In genomic region chr1:84078824-84079167, GRCh38 we compare ENCODE assay signal across 8 cellular contexts.
DNase-seq lines count a peak whose midpoint lies in the region; ATAC-seq and TF ChIP-seq lines count a peak whose summit lies in the region.

No MANE protein-coding gene starts in this region.

- intact Hi-C loops in esophagus muscularis mucosa (cut with DNase I) = loop anchor here (5.0 kb wide), 1 partner anchor 81 kb away; the partner anchor contains the start of gene TTLL7

- H3K27me3 Mint-ChIP-seq in progenitor cell of endocrine pancreas = no peaks in the 10 kb centered on the region

- TF ChIP-seq EP300 in esophagus muscularis mucosa (IDR thresholded peaks at IDR 0.05) = no peak

- peak overlapping the region; percentile 86 for H3K4me3 Mint-ChIP-seq in progenitor cell of endocrine pancreas (ENCODE audit: low read depth)

- H3F3A ChIP-seq in OCI-LY1 (ENCODE audit: insufficient read depth, low read length) = 0 out of 2 replicates have a peak, but pooled peaks cover 6% of the 10 kb centered on the region

- peaks cover 2% of the 10 kb centered on the region; the same call in 1 of the 2 replicates for H3K36me3 ChIP-seq in DND-41 (ENCODE audit: insufficient read depth, low read length)
- H3K36me3 ChIP-seq in OCI-LY1 (ENCODE audit: insufficient read depth, low read length) = no peaks in the 10 kb centered on the region
- no peaks in the 10 kb centered on the region for H3K36me3 ChIP-seq in esophagus muscularis mucosa

- peaks cover 5% of the 10 kb centered on the region for H3K36me3 Mint-ChIP-seq in progenitor cell of endocrine pancreas (ENCODE audit: insufficient read depth)

- H3K27ac ChIP-seq in DND-41 (ENCODE audit: low read length) = peak overlapping the region; percentile 87
- no peak overlapping the region for H3K27ac ChIP-seq in OCI-LY1 (ENCODE audit: low read depth, low read length, poor library complexity, severe bottlenecking)
- H3K27ac ChIP-seq in esophagus muscularis mucosa (replicated peaks in 1 of 4) = peak overlapping the region; percentile 87 to 95 (median 91)

- no peak for TF ChIP-seq POLR2A in esophagus muscularis mucosa (IDR thresholded peaks at IDR 0.05; ENCODE audit: low read depth)

- H3K4me2 ChIP-seq in DND-41 (ENCODE audit: insufficient read depth, low read length) (peak overlapping the region; percentile 85), OCI-LY1 (ENCODE audit: low read length) (peak overlapping the region; percentile 89)

- H2AFZ ChIP-seq in DND-41 (ENCODE audit: low read depth, low read length) (peak overlapping the region; percentile 97), OCI-LY1 (ENCODE audit: low read length) (no peak overlapping the region)

- H3K9me2 ChIP-seq in OCI-LY1 (ENCODE audit: low read depth, low read length) = no peaks in the 10 kb centered on the region

- no peaks in the 10 kb centered on the region for H3K9me3 Mint-ChIP-seq in progenitor cell of endocrine pancreas (ENCODE audit: low read depth)

- no peaks in the 10 kb centered on the region for H4K20me1 ChIP-seq in DND-41 (ENCODE audit: insufficient read depth, low read length)
- no peaks in the 10 kb centered on the region for H4K20me1 ChIP-seq in OCI-LY1 (ENCODE audit: insufficient read depth, low read length)

- peaks cover 41% of the 10 kb centered on the region for H3K4me1 ChIP-seq in DND-41 (ENCODE audit: insufficient read depth, low read length)
- peaks cover 19% of the 10 kb centered on the region for H3K4me1 ChIP-seq in OCI-LY1 (ENCODE audit: insufficient read depth, low read length, severe bottlenecking)
- peaks cover 0 to 37% (median 29%) of the 10 kb centered on the region in 4 donors for H3K4me1 ChIP-seq in esophagus muscularis mucosa

- H3K4me3 ChIP-seq in DND-41 (ENCODE audit: low read depth in 1 of 2, low read length in 2 of 2) (peak overlapping the region; percentile 68 to 85), OCI-LY1 (ENCODE audit: low read depth, low read length, poor library complexity, severe bottlenecking) (peak overlapping the region; percentile 83), esophagus muscularis mucosa (peak overlapping the region; percentile 67 to 96 (median 89))

- no peak for TF ChIP-seq CTCF in DND-41 (IDR thresholded peaks at IDR 0.05; ENCODE audit: borderline replicate concordance, extremely low read depth, low read length, poor library complexity, severe bottlenecking)
- TF ChIP-seq CTCF in OCI-LY1 (IDR thresholded peaks at IDR 0.05; ENCODE audit: low read length) = no peak
- TF ChIP-seq CTCF in esophagus muscularis mucosa (IDR thresholded peaks at IDR 0.05) = no peak
- TF ChIP-seq CTCF in progenitor cell of endocrine pancreas (IDR thresholded peaks at IDR 0.05; ENCODE audit: unreplicated experiment) = no peak

- H3K27ac Mint-ChIP-seq in progenitor cell of endocrine pancreas = peak overlapping the region; percentile 92

- H3K4me1 Mint-ChIP-seq in progenitor cell of endocrine pancreas (ENCODE audit: low read depth) = peaks cover 29% of the 10 kb centered on the region

- H3K79me2 ChIP-seq in DND-41 (ENCODE audit: insufficient read depth, low read length) (peaks cover 41% of the 10 kb centered on the region), OCI-LY1 (ENCODE audit: insufficient read depth, low read length) (no peaks in the 10 kb centered on the region)

- peak overlapping the region; percentile 97 for H3K9ac ChIP-seq in DND-41 (ENCODE audit: low read depth, low read length)
- peak overlapping the region; percentile 74 for H3K9ac ChIP-seq in OCI-LY1 (ENCODE audit: low read length)

- H3K27me3 ChIP-seq in DND-41 (ENCODE audit: insufficient read depth, low read length, poor library complexity) (no peaks in the 10 kb centered on the region), OCI-LY1 (ENCODE audit: insufficient read depth, low read length) (no peaks in the 10 kb centered on the region), esophagus muscularis mucosa (no peaks in the 10 kb centered on the region)

- DNase-seq in DND-41 (no peak), esophagus muscularis mucosa (ENCODE audit: extremely low spot score) (no peak), progenitor cell of endocrine pancreas (ENCODE audit: low spot score, unreplicated experiment) (no peak), kidney glomerular epithelial cell (lab: John Stamatoyannopoulos, UW) (no peak)

- H3K9me3 ChIP-seq in DND-41 (ENCODE audit: insufficient read depth, low read length, severe bottlenecking) (no peaks in the 10 kb centered on the region), OCI-LY1 (ENCODE audit: low read length) (no peaks in the 10 kb centered on the region), esophagus muscularis mucosa (no peaks in the 10 kb centered on the region)

- ATAC-seq in DND-41 (ENCODE audit: insufficient read depth, low read depth) = no peak
- no peak for ATAC-seq in HG03175 (IDR thresholded peaks at IDR 0.05; ENCODE audit: unreplicated experiment)
- ATAC-seq in HG03521 (IDR thresholded peaks at IDR 0.05; ENCODE audit: unreplicated experiment) = no peak
- no peak for ATAC-seq in GM21367 (IDR thresholded peaks at IDR 0.05; ENCODE audit: unreplicated experiment)

- 24% methylated on average over 6 of the region's 6 CpGs for WGBS in esophagus muscularis mucosa
